In genomic region chr6:159577564-159577963, GRCh38 we compare ENCODE assay signal across 19 cellular contexts.
DNase-seq lines count a peak whose midpoint lies in the region; FAIRE-seq and TF ChIP-seq lines count a peak whose summit lies in the region.
"Had no signal": no experiment of that assay in that cellular context is flagged by ENCODE, and none has a peak within 500 bp of the region (broad histone marks: within the 10 kb centered on the region; RNA-seq: fewer than 3 reads in every experiment).

No MANE protein-coding gene starts in this region.

- H3K27me3 ChIP-seq in small intestine (ENCODE audit: control insufficient read depth in 2 of 2, insufficient read depth in 2 of 2, low read length in 2 of 2) = no peaks in the 10 kb centered on the region
- H3K27me3 ChIP-seq: transverse colon had no signal

- H3K4me3 ChIP-seq in fibroblast of the aortic adventitia (ENCODE audit: low read depth, low read length) (no peak overlapping the region), retinal pigment epithelial cell (ENCODE audit: low read length) (no peak overlapping the region), small intestine (ENCODE audit: low read depth in 1 of 2, low read length in 2 of 2) (no peak overlapping the region)
- H3K4me3 ChIP-seq: transverse colon had no signal

- TF ChIP-seq CTCF in RWPE1 (conservative IDR thresholded peaks at IDR 0.05; ENCODE audit: low read depth) = no peak
- TF ChIP-seq CTCF in fibroblast of the aortic adventitia (IDR thresholded peaks at IDR 0.05; ENCODE audit: insufficient read depth, low read length) = no peak
- TF ChIP-seq CTCF in retinal pigment epithelial cell (conservative IDR thresholded peaks at IDR 0.05; ENCODE audit: low read depth, low read length) = no peak

- WGBS in small intestine, 3 donors = 74 to 75% (median 75%) methylated on average over 5 of the region's 5 CpGs

- POLR2A ChIA-PET in RWPE1 (lab: Yijun Ruan, JAX; ENCODE audit: low non-redundant PET) = no interaction called here

- CTCF ChIA-PET in RWPE1 (lab: Yijun Ruan, JAX) = interaction anchor here (0.6 to 0.9 kb wide), 2 partner anchors 14 to 473 kb away, joined by 3 to 7 read pairs; no protein-coding TSS in a partner anchor

- FAIRE-seq in small intestine (lab: Jason Lieb, UNC) = no peak
- FAIRE-seq: HepG2, islet of Langerhans had no signal

- DNase-seq in H4 (ENCODE audit: low spot score) = peak; percentile 34
- peak; percentile 64 for DNase-seq in RWPE1 (ENCODE audit: low spot score)
- peak; percentile 7 for DNase-seq in fibroblast of the aortic adventitia (ENCODE audit: low read depth)
- peak; percentile 76 for DNase-seq in retinal pigment epithelial cell (ENCODE audit: low read depth)
- DNase-seq in NCI-H1417 (lab: John Stamatoyannopoulos, UW) = no peak
- no peak for DNase-seq in COR-L47 (lab: John Stamatoyannopoulos, UW)
- DNase-seq in small intestine = no peak
- DNase-seq in stimulated activated CD4-positive, alpha-beta T cell treated with anti-CD3 and anti-CD28 coated beads, Interleukin-4, amount 100 ng/mL, for 24 hours = no peak
- DNase-seq: activated CD4-positive, alpha-beta T cell treated with anti-CD3 and anti-CD28 coated beads, Interleukin-2, amount 50 U/mL, for 1 hour; activated T-cell treated with anti-CD3 and anti-CD28 coated beads, Interleukin-2, amount 50 U/mL, for 48 hours; AML-193; dermis blood vessel endothelial cell; DMS 273 treated with DMSO at 0.1 percent for 48 hours; naive B cell; NCI-H1417 treated with DMSO at 0.1 percent for 48 hours; T-helper 9 cell; transverse colon had no signal

- H3K9me3 ChIP-seq in small intestine (ENCODE audit: control insufficient read depth, low read depth) = no peaks in the 10 kb centered on the region
- H3K9me3 ChIP-seq: transverse colon had no signal

- H3K4me1 ChIP-seq in small intestine (ENCODE audit: control insufficient read depth in 2 of 2, insufficient read depth in 1 of 2, low read depth in 1 of 2, low read length in 1 of 2) = no peaks in the 10 kb centered on the region
- H3K4me1 ChIP-seq: transverse colon had no signal

- H3K27ac ChIP-seq in RWPE1 (peak overlapping the region; percentile 42; the same call in 1 of the 2 replicates), small intestine (ENCODE audit: low read depth in 1 of 2, low read length in 1 of 2) (no peak overlapping the region)
- H3K27ac ChIP-seq: transverse colon had no signal

- no peaks in the 10 kb centered on the region for H3K36me3 ChIP-seq in small intestine (ENCODE audit: control insufficient read depth in 2 of 2, insufficient read depth in 2 of 2, low read length in 2 of 2)
- H3K36me3 ChIP-seq: transverse colon had no signal

Comparison
In these comparisons a context has a peak if more than half of its experiments do, and no peak if none do; other contexts are left out.
1. DNase-seq: peak in H4 (single experiment), RWPE1 (single experiment), fibroblast of the aortic adventitia (single experiment) and retinal pigment epithelial cell (single experiment); none in NCI-H1417 (0 of 3), COR-L47 (single experiment), small intestine (single experiment) and stimulated activated CD4-positive, alpha-beta T cell treated with anti-CD3 and anti-CD28 coated beads, Interleukin-4, amount 100 ng/mL, for 24 hours (single experiment).